Comparison of ENCODE assay signal across 30 cellular contexts in the genomic region with DNA sequence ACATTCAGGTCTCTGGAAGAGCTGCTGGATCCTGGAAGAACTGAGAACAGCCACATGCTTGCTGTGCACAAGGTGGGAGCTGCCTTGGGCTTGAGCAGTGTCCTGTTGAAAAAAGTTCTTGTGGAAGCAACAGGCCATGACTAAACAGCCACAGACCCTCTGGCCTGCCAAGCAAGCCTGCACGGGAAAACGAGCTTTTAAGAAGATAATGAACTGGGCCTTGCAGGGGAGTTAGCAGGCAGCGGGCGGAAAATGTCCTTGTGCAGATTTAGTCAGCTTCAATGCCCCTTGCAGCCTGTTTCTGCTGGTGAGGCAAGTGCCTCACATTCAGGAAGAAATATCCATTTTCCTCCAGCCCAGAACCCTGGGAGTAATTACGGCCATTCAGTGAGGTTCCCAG.
"Had no signal": no experiment of that assay in that cellular context is flagged by ENCODE, and none has a peak within 500 bp of the region (broad histone marks: within the 10 kb centered on the region; RNA-seq: fewer than 3 reads in every experiment).

No MANE protein-coding gene starts in this region.

- H3K4me3 Mint-ChIP-seq: activated CD4-positive, alpha-beta memory T cell treated with anti-CD3 and anti-CD28 coated beads, Interleukin-2, amount 10 ng/mL, durations not matched to agents 7 days and 5 days; activated naive CD4-positive, alpha-beta T cell treated with anti-CD3 and anti-CD28 coated beads, Interleukin-2, amount 50 U/mL, for 24 hours; activated naive CD8-positive, alpha-beta T cell treated with anti-CD3 and anti-CD28 coated beads, Interleukin-2, amount 10 ng/mL, durations not matched to agents 7 days and 5 days; T-cell had no signal

- ATAC-seq: body of pancreas, K562, Panc1, T-cell had no signal

- H3K4me1 Mint-ChIP-seq: activated CD4-positive, alpha-beta memory T cell treated with anti-CD3 and anti-CD28 coated beads, Interleukin-2, amount 10 ng/mL, durations not matched to agents 7 days and 5 days; activated naive CD4-positive, alpha-beta T cell treated with anti-CD3 and anti-CD28 coated beads, Interleukin-2, amount 50 U/mL, for 24 hours; activated naive CD8-positive, alpha-beta T cell treated with anti-CD3 and anti-CD28 coated beads, Interleukin-2, amount 10 ng/mL, durations not matched to agents 7 days and 5 days had no signal

- DNase-seq: activated CD4-positive, alpha-beta memory T cell treated with anti-CD3 and anti-CD28 coated beads, Interleukin-2, amount 10 ng/mL, durations not matched to agents 7 days and 5 days; activated CD4-positive, alpha-beta T cell treated with anti-CD3 and anti-CD28 coated beads for 1 hour; activated CD4-positive, alpha-beta T cell treated with anti-CD3 and anti-CD28 coated beads for 48 hours; activated CD4-positive, CD25-positive, alpha-beta regulatory T cell; activated CD8-positive, alpha-beta memory T cell treated with anti-CD3 and anti-CD28 coated beads for 24 hours; activated gamma-delta T cell; activated naive CD4-positive, alpha-beta T cell treated with Interleukin-2 at 50 U/mL for 16 hours; activated naive CD8-positive, alpha-beta T cell treated with anti-CD3 and anti-CD28 coated beads, Interleukin-2, amount 10 ng/mL, durations not matched to agents 7 days and 5 days; activated T-cell treated with anti-CD3 and anti-CD28 coated beads, Interleukin-2, amount 50 U/mL, for 1 hour; body of pancreas; cerebellar nuclear complex; NCI-H1092 treated with DMSO at 0.1 percent for 48 hours; NCI-H146; NCI-H187; NCI-H2029 treated with DMSO at 0.1 percent for 48 hours; NCI-H2107; NCI-H226; NCI-H446 treated with DMSO at 0.1 percent for 48 hours; NCI-H524; NCI-H69; SHP77 treated with DMSO at 0.1 percent for 48 hours; SK-N-SH; T-cell; T-helper 2 cell; T-helper 9 cell; WERI-Rb-1 had no signal

- H3K9me3 Mint-ChIP-seq: activated CD4-positive, alpha-beta memory T cell treated with anti-CD3 and anti-CD28 coated beads, Interleukin-2, amount 10 ng/mL, durations not matched to agents 7 days and 5 days; activated naive CD4-positive, alpha-beta T cell treated with anti-CD3 and anti-CD28 coated beads, Interleukin-2, amount 50 U/mL, for 24 hours; activated naive CD8-positive, alpha-beta T cell treated with anti-CD3 and anti-CD28 coated beads, Interleukin-2, amount 10 ng/mL, durations not matched to agents 7 days and 5 days; activated T-helper 2 cell treated with anti-CD3 and anti-CD28 coated beads, Interferon-gamma antibody, Interleukin-2, Interleukin-4, amounts not matched to agents 10 μg/mL and 5 μg/mL and 100 μg/mL, durations not matched to agents 14 hours and 24 hours and 36 hours had no signal

- H3K36me3 Mint-ChIP-seq: activated naive CD4-positive, alpha-beta T cell treated with anti-CD3 and anti-CD28 coated beads, Interleukin-2, amount 50 U/mL, for 24 hours; activated naive CD8-positive, alpha-beta T cell treated with anti-CD3 and anti-CD28 coated beads, Interleukin-2, amount 10 ng/mL, durations not matched to agents 7 days and 5 days; T-cell had no signal

- H3K27ac Mint-ChIP-seq: activated CD4-positive, alpha-beta memory T cell treated with anti-CD3 and anti-CD28 coated beads, Interleukin-2, amount 10 ng/mL, durations not matched to agents 7 days and 5 days; activated naive CD4-positive, alpha-beta T cell treated with anti-CD3 and anti-CD28 coated beads, Interleukin-2, amount 50 U/mL, for 24 hours; activated naive CD8-positive, alpha-beta T cell treated with anti-CD3 and anti-CD28 coated beads, Interleukin-2, amount 10 ng/mL, durations not matched to agents 7 days and 5 days; activated T-helper 2 cell treated with anti-CD3 and anti-CD28 coated beads, Interferon-gamma antibody, Interleukin-2, Interleukin-4, amounts not matched to agents 10 μg/mL and 5 μg/mL and 100 μg/mL, durations not matched to agents 14 hours and 24 hours and 36 hours; T-cell had no signal
